Comparison of ENCODE assay signal across 34 cellular contexts in the genomic region with DNA sequence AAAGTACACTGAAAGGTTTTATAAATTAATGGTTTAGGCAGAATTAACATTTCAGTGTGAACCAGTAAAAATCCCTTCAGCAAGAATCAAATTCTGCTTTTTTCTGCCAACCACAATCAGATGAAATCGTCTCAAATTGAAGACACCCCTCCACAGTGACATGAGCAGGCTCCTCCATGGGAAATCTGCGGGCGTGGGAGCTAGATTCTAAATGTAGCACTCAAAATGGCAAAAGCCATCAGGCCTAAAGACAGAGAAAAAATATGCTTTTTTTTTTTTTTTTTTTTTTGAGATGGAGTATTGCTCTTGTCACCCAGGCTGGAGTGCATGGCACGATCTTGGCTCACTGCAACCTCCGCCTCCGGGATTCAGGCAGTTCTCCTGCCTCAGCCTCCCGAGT.
"Had no signal": no experiment of that assay in that cellular context is flagged by ENCODE, and none has a peak within 500 bp of the region (broad histone marks: within the 10 kb centered on the region; RNA-seq: fewer than 3 reads in every experiment).

No MANE protein-coding gene starts in this region.

- H3K27ac ChIP-seq: KMS-11 had no signal

- H3K36me3 ChIP-seq: MG63 had no signal

- H3K27me3 ChIP-seq: MG63 had no signal

- H3K9ac ChIP-seq: KMS-11 had no signal

- H3K4me3 ChIP-seq: MG63 had no signal

- H3K9me3 ChIP-seq: MG63 had no signal

- DNase-seq: Karpas-422, Kasumi-1, MG63, MM.1S, MV-4-11, NCI-H1048, NCI-H1092, NCI-H1092 treated with DMSO at 0.1 percent for 48 hours, NCI-H1105, NCI-H1105 treated with DMSO at 0.1 percent for 48 hours, NCI-H1417, NCI-H1417 treated with DMSO at 0.1 percent for 48 hours, NCI-H1436, NCI-H1436 treated with DMSO at 0.1 percent for 48 hours, NCI-H146, NCI-H1694, NCI-H1694 treated with DMSO at 0.1 percent for 48 hours, NCI-H187, NCI-H187 treated with DMSO at 0.1 percent for 48 hours, NCI-H1930, NCI-H2029, NCI-H2029 treated with DMSO at 0.1 percent for 48 hours, NCI-H2081, NCI-H2081 treated with DMSO at 0.1 percent for 48 hours, NCI-H2107, NCI-H2171, NCI-H2171 treated with DMSO at 0.1 percent for 48 hours, NCI-H2227 treated with DMSO at 0.1 percent for 48 hours, NCI-H226, NCI-H345, NCI-H446, NCI-H446 treated with DMSO at 0.1 percent for 48 hours, NCI-H510A had no signal

- H3K4me2 ChIP-seq: KMS-11 had no signal
